9 cellular contexts compared by ENCODE assay signal in genomic region chr2:43130548-43130875, GRCh38.
DNase-seq lines count a peak whose midpoint lies in the region; ATAC-seq and TF ChIP-seq lines count a peak whose summit lies in the region.
"Had no signal": no experiment of that assay in that cellular context is flagged by ENCODE, and none has a peak within 500 bp of the region (broad histone marks: within the 10 kb centered on the region; RNA-seq: fewer than 3 reads in every experiment).

No MANE protein-coding gene starts in this region.

- peak overlapping the region in 1 of 2 experiments; percentile 43; a peak in 1 of 4 replicates for H3K4me3 ChIP-seq in DND-41 (ENCODE audit: low read depth in 1 of 2, low read length in 2 of 2)
- no peak overlapping the region for H3K4me3 ChIP-seq in RWPE2 (ENCODE audit: severe bottlenecking)
- H3K4me3 ChIP-seq in esophagus muscularis mucosa, result no peak overlapping the region
- no peak overlapping the region for H3K4me3 ChIP-seq in gastrocnemius medialis

- peaks cover 32% of the 10 kb centered on the region for H3K79me2 ChIP-seq in DND-41 (ENCODE audit: insufficient read depth, low read length)

- H3K4me1 ChIP-seq in DND-41 (ENCODE audit: insufficient read depth, low read length) (peaks cover 100% of the 10 kb centered on the region), RWPE2 (ENCODE audit: insufficient read depth, poor library complexity, severe bottlenecking) (peaks cover 21% of the 10 kb centered on the region), esophagus muscularis mucosa (peaks cover 31 to 68% (median 61%) of the 10 kb centered on the region in 4 donors), gastrocnemius medialis (peaks cover 16 to 28% of the 10 kb centered on the region in 2 donors)

- no peak overlapping the region for H2AFZ ChIP-seq in DND-41 (ENCODE audit: low read depth, low read length)

- H4K20me1 ChIP-seq in DND-41 (ENCODE audit: insufficient read depth, low read length), result no peaks in the 10 kb centered on the region

- DNase-seq in DND-41, result no peak
- peak; percentile 32 for DNase-seq in RWPE2 (ENCODE audit: low spot score)
- no peak for DNase-seq in esophagus muscularis mucosa (ENCODE audit: extremely low spot score)
- no peak for DNase-seq in gastrocnemius medialis
- no peak for DNase-seq in NCI-H2196 (lab: John Stamatoyannopoulos, UW; ENCODE audit: unreplicated experiment)
- no peak for DNase-seq in NCI-H446 treated with DMSO at 0.1 percent for 48 hours (lab: John Stamatoyannopoulos, UW)
- no peak for DNase-seq in left colon
- DNase-seq: Karpas-422 had no signal

- H3K27me3 ChIP-seq in DND-41 (ENCODE audit: insufficient read depth, low read length, poor library complexity), result no peaks in the 10 kb centered on the region
- H3K27me3 ChIP-seq in RWPE2 (ENCODE audit: insufficient read depth, poor library complexity, severe bottlenecking), result no peaks in the 10 kb centered on the region
- no peaks in the 10 kb centered on the region for H3K27me3 ChIP-seq in esophagus muscularis mucosa
- H3K27me3 ChIP-seq in gastrocnemius medialis, result no peaks in the 10 kb centered on the region

- peak overlapping the region; percentile 64 for H3K9ac ChIP-seq in DND-41 (ENCODE audit: low read depth, low read length)

- peak overlapping the region; percentile 56 for H3K4me2 ChIP-seq in DND-41 (ENCODE audit: insufficient read depth, low read length)

- H3K36me3 ChIP-seq in DND-41 (ENCODE audit: insufficient read depth, low read length) (no peaks in the 10 kb centered on the region), RWPE2 (ENCODE audit: low read depth) (no peaks in the 10 kb centered on the region), esophagus muscularis mucosa (no peaks in the 10 kb centered on the region), gastrocnemius medialis (no peaks in the 10 kb centered on the region)

- intact Hi-C loops in esophagus muscularis mucosa (cut with DNase I) (loop anchor here (10.0 kb wide), 2 partner anchors 306 to 364 kb away; no protein-coding TSS in a partner anchor), gastrocnemius medialis (cut with DNase I; ENCODE audit: low total_unique reads) (loop anchor here (5.0 kb wide), 1 partner anchor 352 kb away; no protein-coding TSS in a partner anchor), left colon (cut with DNase I, micrococcal nuclease) (loop anchor here (10.0 kb wide), 2 partner anchors 84 to 94 kb away; partner anchors contain the start of gene ZFP36L2 (in 1 of the 2))

- no peaks in the 10 kb centered on the region for H3K9me3 ChIP-seq in DND-41 (ENCODE audit: insufficient read depth, low read length, severe bottlenecking)
- H3K9me3 ChIP-seq in RWPE2 (ENCODE audit: severe bottlenecking), result no peaks in the 10 kb centered on the region
- no peaks in the 10 kb centered on the region for H3K9me3 ChIP-seq in esophagus muscularis mucosa
- H3K9me3 ChIP-seq in gastrocnemius medialis, result no peaks in the 10 kb centered on the region

- TF ChIP-seq CTCF in DND-41 (IDR thresholded peaks at IDR 0.05; ENCODE audit: borderline replicate concordance, extremely low read depth, low read length, poor library complexity, severe bottlenecking) (no peak), RWPE2 (IDR thresholded peaks at IDR 0.05; ENCODE audit: poor library complexity, severe bottlenecking) (no peak), esophagus muscularis mucosa (IDR thresholded peaks at IDR 0.05) (no peak), gastrocnemius medialis (IDR thresholded peaks at IDR 0.05 in 4 of 5, conservative IDR thresholded peaks at IDR 0.05 in 1 of 5) (no peak)

- WGBS in esophagus muscularis mucosa, result 97% methylated on average over 5 of the region's 6 CpGs

- no peak for TF ChIP-seq EP300 in esophagus muscularis mucosa (IDR thresholded peaks at IDR 0.05)

- TF ChIP-seq POLR2A in esophagus muscularis mucosa (IDR thresholded peaks at IDR 0.05; ENCODE audit: low read depth) (no peak), gastrocnemius medialis (IDR thresholded peaks at IDR 0.05) (no peak)

- H3K27ac ChIP-seq in DND-41 (ENCODE audit: low read length), result peak overlapping the region; percentile 96
- H3K27ac ChIP-seq in RWPE2 (ENCODE audit: poor library complexity, severe bottlenecking), result peak overlapping the region; percentile 94
- H3K27ac ChIP-seq in esophagus muscularis mucosa (replicated peaks in 1 of 4), result peak overlapping the region; percentile 38 to 68 (median 63)
- peak overlapping the region; percentile 36 to 88 (median 80) for H3K27ac ChIP-seq in gastrocnemius medialis

- ATAC-seq in DND-41 (ENCODE audit: insufficient read depth, low read depth), result no peak
- ATAC-seq in RWPE2 (ENCODE audit: low read depth), result no peak
- no peak for ATAC-seq in gastrocnemius medialis
- ATAC-seq in left colon, result no peak
- no peak for ATAC-seq in HG02852 (IDR thresholded peaks at IDR 0.05; ENCODE audit: unreplicated experiment)

- in situ Hi-C loops in gastrocnemius medialis (cut with MboI; ENCODE audit: low sequenced_read_pairs in 4 of 4), result no loop called here
